ENCODE assay signal across 1 cellular context in genomic region chr4:74235135-74235534, GRCh38.
TF ChIP-seq lines count a peak whose summit lies in the region.

No MANE protein-coding gene starts in this region.

TF ChIP-seq in WTC11, 78 proteins besides CTCF, POLR2A, EP300 and RAD21 (continued from another document):
- TF ChIP-seq PRDM15 (CRISPR knock-in tag; IDR thresholded peaks at IDR 0.05) (no peak), NR1H2 (CRISPR knock-in tag; IDR thresholded peaks at IDR 0.05) (no peak), SP1 (CRISPR knock-in tag; conservative IDR thresholded peaks at IDR 0.05) (no peak), ZNF671 (CRISPR knock-in tag; IDR thresholded peaks at IDR 0.05) (no peak), ZNF423 (CRISPR knock-in tag; IDR thresholded peaks at IDR 0.05) (no peak), ELF4 (CRISPR knock-in tag; IDR thresholded peaks at IDR 0.05; ENCODE audit: low read depth) (no peak)
- TF ChIP-seq, protein P1, sequence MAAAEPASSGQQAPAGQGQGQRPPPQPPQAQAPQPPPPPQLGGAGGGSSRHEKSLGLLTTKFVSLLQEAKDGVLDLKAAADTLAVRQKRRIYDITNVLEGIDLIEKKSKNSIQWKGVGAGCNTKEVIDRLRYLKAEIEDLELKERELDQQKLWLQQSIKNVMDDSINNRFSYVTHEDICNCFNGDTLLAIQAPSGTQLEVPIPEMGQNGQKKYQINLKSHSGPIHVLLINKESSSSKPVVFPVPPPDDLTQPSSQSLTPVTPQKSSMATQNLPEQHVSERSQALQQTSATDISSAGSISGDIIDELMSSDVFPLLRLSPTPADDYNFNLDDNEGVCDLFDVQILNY (CRISPR knock-in tag; IDR thresholded peaks at IDR 0.05): no peak
- TF ChIP-seq, protein P2, sequence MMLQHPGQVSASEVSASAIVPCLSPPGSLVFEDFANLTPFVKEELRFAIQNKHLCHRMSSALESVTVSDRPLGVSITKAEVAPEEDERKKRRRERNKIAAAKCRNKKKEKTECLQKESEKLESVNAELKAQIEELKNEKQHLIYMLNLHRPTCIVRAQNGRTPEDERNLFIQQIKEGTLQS (CRISPR knock-in tag; conservative IDR thresholded peaks at IDR 0.05): no peak
TF ChIP-seq in WTC11: peak in this region for 0.
